In the genomic region with DNA sequence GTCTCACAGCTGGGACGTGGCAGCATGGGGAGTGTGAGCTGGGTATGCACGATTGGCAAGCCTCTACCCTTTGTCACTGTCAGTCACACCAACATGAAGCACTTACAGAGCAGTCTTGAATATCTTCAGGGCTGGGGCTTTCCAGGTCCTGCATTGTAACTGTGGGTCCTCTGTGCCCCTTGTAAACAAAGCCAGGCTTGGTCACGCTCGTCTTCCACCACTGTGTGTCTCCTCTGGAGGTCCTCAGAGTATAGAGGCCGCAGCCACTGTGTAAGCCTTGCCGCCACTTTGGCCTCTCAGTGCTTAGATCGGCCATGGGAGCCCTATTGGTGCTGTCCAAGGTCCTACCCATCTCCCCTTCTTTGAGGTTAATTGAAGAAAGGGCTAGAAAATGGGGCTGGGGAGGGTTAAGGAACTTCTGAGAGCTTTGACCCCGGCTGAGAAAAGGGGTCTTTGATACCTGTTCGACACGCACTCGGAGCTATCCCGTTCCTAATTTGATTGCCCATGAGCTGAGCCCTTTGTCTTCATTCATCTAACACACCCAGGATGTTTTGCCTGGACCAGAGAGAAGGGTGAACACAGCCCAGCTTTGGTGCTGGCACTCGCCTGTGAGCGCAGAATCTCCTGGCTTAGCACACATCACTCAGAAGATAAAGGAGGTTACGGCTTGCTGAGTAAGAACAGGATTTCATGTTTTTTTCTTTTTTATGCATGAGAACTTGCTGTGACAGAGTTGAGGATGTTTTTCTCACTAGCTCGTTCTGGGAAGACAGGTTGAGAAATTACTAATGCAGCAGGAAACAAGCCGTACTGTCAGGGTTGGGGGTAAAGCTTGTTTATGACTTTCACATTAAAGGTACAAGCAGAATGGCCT, we compare ENCODE assay signal across 1 cellular context.
TF ChIP-seq lines count a peak whose summit lies in the region.

No MANE protein-coding gene starts in this region.

TF ChIP-seq in SK-N-SH, 30 proteins besides CTCF, POLR2A, EP300 and RAD21 (continued from another document):
- TF ChIP-seq, protein P1, sequence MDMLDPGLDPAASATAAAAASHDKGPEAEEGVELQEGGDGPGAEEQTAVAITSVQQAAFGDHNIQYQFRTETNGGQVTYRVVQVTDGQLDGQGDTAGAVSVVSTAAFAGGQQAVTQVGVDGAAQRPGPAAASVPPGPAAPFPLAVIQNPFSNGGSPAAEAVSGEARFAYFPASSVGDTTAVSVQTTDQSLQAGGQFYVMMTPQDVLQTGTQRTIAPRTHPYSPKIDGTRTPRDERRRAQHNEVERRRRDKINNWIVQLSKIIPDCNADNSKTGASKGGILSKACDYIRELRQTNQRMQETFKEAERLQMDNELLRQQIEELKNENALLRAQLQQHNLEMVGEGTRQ (IDR thresholded peaks at IDR 0.05; ENCODE audit: borderline replicate concordance, low read depth, low read length) = no peak
